ENCODE assay signal across 12 cellular contexts in the genomic region with DNA sequence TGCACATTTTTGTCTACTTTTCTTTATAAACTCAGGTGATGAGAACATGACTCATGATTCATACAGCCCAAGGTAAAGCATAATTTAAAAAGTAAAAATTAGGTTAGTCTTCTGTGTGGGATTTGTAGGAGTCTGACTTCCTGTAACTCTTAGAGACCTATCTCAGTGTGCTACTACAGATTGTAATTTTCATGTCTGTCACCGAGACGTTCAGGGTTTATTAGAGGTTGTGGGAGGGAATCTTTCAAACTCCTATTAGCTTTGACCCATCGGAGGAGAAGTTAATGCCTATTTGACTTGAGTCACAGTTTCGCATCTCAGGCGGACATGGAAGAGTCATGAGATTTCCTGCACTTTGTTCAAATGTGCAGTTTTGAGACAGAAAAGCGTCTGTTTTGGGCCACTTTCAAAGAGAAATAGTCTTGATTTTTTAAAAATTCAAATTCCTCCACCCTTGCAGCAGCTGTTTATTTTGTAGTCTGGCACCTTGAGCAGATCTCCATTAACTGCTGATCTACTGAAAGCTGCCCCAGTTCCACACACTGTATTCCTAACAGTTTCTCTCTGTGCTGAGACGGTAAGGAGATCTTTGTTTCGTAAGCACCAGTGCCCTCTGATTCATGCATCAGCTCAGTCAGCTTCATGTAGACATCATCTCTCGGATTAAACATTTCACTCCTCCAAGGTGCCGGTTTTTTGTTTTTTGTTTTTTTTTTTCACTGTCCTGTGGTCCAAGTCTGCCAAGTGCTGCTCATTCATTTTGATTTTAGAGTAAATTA. TPM values are rescaled to one million over a fixed set of nuclear protein-coding genes. Genes with fewer than 3 reads are reported as not detected.
DNase-seq lines count a peak whose midpoint lies in the region; ATAC-seq and TF ChIP-seq lines count a peak whose summit lies in the region.
"Had no signal": no experiment of that assay in that cellular context is flagged by ENCODE, and none has a peak within 500 bp of the region (broad histone marks: within the 10 kb centered on the region; RNA-seq: fewer than 3 reads in every experiment).

No MANE protein-coding gene starts in this region.

- H3K4me1 Mint-ChIP-seq in activated T-cell treated with anti-CD3 and anti-CD28 coated beads, Interleukin-2, amount 50 U/mL, for 24 hours (ENCODE audit: low read depth), result peaks cover 23% of the 10 kb centered on the region

- no peaks in the 10 kb centered on the region for H3K27me3 ChIP-seq in duodenal mucosa (ENCODE audit: control insufficient read depth in 1 of 2, insufficient read depth in 2 of 2, low read length in 2 of 2)
- no peaks in the 10 kb centered on the region for H3K27me3 ChIP-seq in skeletal muscle tissue (ENCODE audit: control insufficient read depth in 3 of 3, insufficient read depth in 3 of 3, low read length in 3 of 3)
- H3K27me3 ChIP-seq in smooth muscle cell (ENCODE audit: low read depth), result no peaks in the 10 kb centered on the region

- no peaks in the 10 kb centered on the region for H3K79me2 ChIP-seq in smooth muscle cell (ENCODE audit: low read depth)

- peak overlapping the region; percentile 18 for H3K27ac ChIP-seq in duodenal mucosa (ENCODE audit: low read depth, low read length)
- peak overlapping the region; percentile 65 for H3K27ac ChIP-seq in skeletal muscle tissue (ENCODE audit: low read depth, low read length)
- H3K27ac ChIP-seq in smooth muscle cell (ENCODE audit: low read depth), result no peak overlapping the region

- H3K9ac ChIP-seq in duodenal mucosa (ENCODE audit: low read depth in 1 of 2, low read length in 2 of 2), result no peak overlapping the region
- H3K9ac ChIP-seq in skeletal muscle tissue (ENCODE audit: low read depth in 1 of 3, low read length in 3 of 3), result no peak overlapping the region
- H3K9ac ChIP-seq in smooth muscle cell (ENCODE audit: low read depth), result no peak overlapping the region

- H3K27me3 Mint-ChIP-seq in activated T-cell treated with anti-CD3 and anti-CD28 coated beads, Interleukin-2, amount 50 U/mL, for 24 hours, result no peaks in the 10 kb centered on the region
- H3K27me3 Mint-ChIP-seq: CD4-positive, CD25-positive, alpha-beta regulatory T cell had no signal

- WGBS in smooth muscle cell (ENCODE audit: low lambda C conversion rate), result 82% methylated on average over 10 of the region's 10 CpGs

- H2AFZ ChIP-seq in smooth muscle cell (ENCODE audit: low read depth), result no peak overlapping the region

- no peak overlapping the region for H3K27ac Mint-ChIP-seq in activated T-cell treated with anti-CD3 and anti-CD28 coated beads, Interleukin-2, amount 50 U/mL, for 24 hours
- H3K27ac Mint-ChIP-seq: T-helper 1 cell treated with Interleukin-12 subunit alpha and Interleukin-12 subunit beta and Interleukin-4 antibody, amounts not matched to agents 30 μg/mL and 1 μg/mL, for 36 hours had no signal

- DNase-seq in HCEC 1CT, result peak; percentile 60
- DNase-seq in iris pigment epithelial cell (ENCODE audit: low read depth), result peak; percentile 90
- DNase-seq in smooth muscle cell (lab: John Stamatoyannopoulos, UW; ENCODE audit: unreplicated experiment), result no peak
- DNase-seq in activated T-cell treated with anti-CD3 and anti-CD28 coated beads, Interleukin-2, amount 50 U/mL, for 24 hours, result no peak
- no peak for DNase-seq in DMS79 treated with DMSO at 0.1 percent for 48 hours (lab: John Stamatoyannopoulos, UW)
- DNase-seq: CD4-positive, CD25-positive, alpha-beta regulatory T cell; islet precursor cell; NCI-H82 had no signal

- H4K20me1 ChIP-seq in smooth muscle cell (ENCODE audit: low read depth), result peaks cover 7% of the 10 kb centered on the region

- H3F3A ChIP-seq in smooth muscle cell (ENCODE audit: low read depth), result no peaks in the 10 kb centered on the region

- no peaks in the 10 kb centered on the region for H3K9me3 Mint-ChIP-seq in activated T-cell treated with anti-CD3 and anti-CD28 coated beads, Interleukin-2, amount 50 U/mL, for 24 hours
- H3K9me3 Mint-ChIP-seq: T-helper 1 cell treated with Interleukin-12 subunit alpha and Interleukin-12 subunit beta and Interleukin-4 antibody, amounts not matched to agents 30 μg/mL and 1 μg/mL, for 36 hours had no signal

- H3K36me3 ChIP-seq in duodenal mucosa (ENCODE audit: control insufficient read depth in 1 of 2, insufficient read depth in 2 of 2, low read length in 2 of 2), result peaks cover 5 to 37% of the 10 kb centered on the region in 2 donors
- peaks cover 12 to 34% (median 30%) of the 10 kb centered on the region in 3 donors for H3K36me3 ChIP-seq in skeletal muscle tissue (ENCODE audit: control insufficient read depth in 3 of 3, insufficient read depth in 3 of 3, low read length in 3 of 3)
- peaks cover 16% of the 10 kb centered on the region for H3K36me3 ChIP-seq in smooth muscle cell (ENCODE audit: low read depth)

- no peaks in the 10 kb centered on the region for H3K4me1 ChIP-seq in duodenal mucosa (ENCODE audit: control insufficient read depth in 1 of 2, insufficient read depth in 2 of 2, low read length in 2 of 2)
- H3K4me1 ChIP-seq in skeletal muscle tissue (ENCODE audit: control insufficient read depth in 3 of 3, insufficient read depth in 3 of 3, low read length in 3 of 3), result peaks cover 9 to 23% (median 9%) of the 10 kb centered on the region in 3 donors
- no peaks in the 10 kb centered on the region for H3K4me1 ChIP-seq in smooth muscle cell (ENCODE audit: low read depth)

- no peak overlapping the region for H3K4me2 ChIP-seq in smooth muscle cell

- ATAC-seq in HG03175 (IDR thresholded peaks at IDR 0.05; ENCODE audit: unreplicated experiment), result no peak

- TF ChIP-seq CTCF in smooth muscle cell (IDR thresholded peaks at IDR 0.05; ENCODE audit: borderline replicate concordance, insufficient read depth, poor library complexity, severe bottlenecking), result no peak

- no peaks in the 10 kb centered on the region for H3K9me3 ChIP-seq in duodenal mucosa (ENCODE audit: control insufficient read depth in 1 of 2, low read length in 2 of 2)
- H3K9me3 ChIP-seq in skeletal muscle tissue (ENCODE audit: control insufficient read depth in 3 of 3, low read length in 3 of 3), result no peaks in the 10 kb centered on the region
- no peaks in the 10 kb centered on the region for H3K9me3 ChIP-seq in smooth muscle cell (replicated peaks; ENCODE audit: low read depth)

- H3K36me3 Mint-ChIP-seq in activated T-cell treated with anti-CD3 and anti-CD28 coated beads, Interleukin-2, amount 50 U/mL, for 24 hours (ENCODE audit: low read depth), result peaks cover 90% of the 10 kb centered on the region

- no peak overlapping the region for H3K4me3 Mint-ChIP-seq in activated T-cell treated with anti-CD3 and anti-CD28 coated beads, Interleukin-2, amount 50 U/mL, for 24 hours
- H3K4me3 Mint-ChIP-seq: CD4-positive, CD25-positive, alpha-beta regulatory T cell; T-helper 1 cell treated with Interleukin-12 subunit alpha and Interleukin-12 subunit beta and Interleukin-4 antibody, amounts not matched to agents 30 μg/mL and 1 μg/mL, for 36 hours had no signal

- H3K4me3 ChIP-seq in duodenal mucosa (ENCODE audit: low read depth in 1 of 2, low read length in 2 of 2) (no peak overlapping the region), skeletal muscle tissue (ENCODE audit: low read length in 3 of 3) (no peak overlapping the region), smooth muscle cell (no peak overlapping the region)

RNA-seq across cellular contexts. Expression of a gene that starts 24.3 kb away (rescaled TPM):
- total RNA-seq in skeletal muscle tissue (25.6 TPM), smooth muscle cell (31.7 and 34.3 TPM in 2 replicates)
- polyA plus RNA-seq in smooth muscle cell, result 29.9 and 37.1 TPM in 2 replicates

RNA-seq across cellular contexts. Expression of a gene that starts 37.5 kb away (rescaled TPM):
- total RNA-seq in skeletal muscle tissue (17.2 TPM), smooth muscle cell (39.9 and 50.5 TPM in 2 replicates)
- polyA plus RNA-seq in smooth muscle cell, result 22.1 and 24.3 TPM in 2 replicates
- polyA plus RNA-seq: CD4-positive, CD25-positive, alpha-beta regulatory T cell had no signal

Comparison
In these comparisons a context has a peak if more than half of its experiments do, and no peak if none do; other contexts are left out.
1. DNase-seq: peak in HCEC 1CT (single experiment) and iris pigment epithelial cell (single experiment); none in smooth muscle cell (single experiment), activated T-cell treated with anti-CD3 and anti-CD28 coated beads, Interleukin-2, amount 50 U/mL, for 24 hours (single experiment) and DMS79 treated with DMSO at 0.1 percent for 48 hours (single experiment).